10 cellular contexts compared by ENCODE assay signal in genomic region chr2:218002792-218003191, GRCh38. TPM values are rescaled to one million over a fixed set of nuclear protein-coding genes. Genes with fewer than 3 reads are reported as not detected.
DNase-seq lines count a peak whose midpoint lies in the region; ATAC-seq and TF ChIP-seq lines count a peak whose summit lies in the region.
"Had no signal": no experiment of that assay in that cellular context is flagged by ENCODE, and none has a peak within 500 bp of the region (broad histone marks: within the 10 kb centered on the region; RNA-seq: fewer than 3 reads in every experiment).

TSS of gene TNS1 (minus strand) at chr2:218002995. CDS start at chr2:218002872, 123 bp downstream.

- no peak within 1 kb of the TSS for H3K27ac ChIP-seq in neuronal stem cell (replicated peaks; ENCODE audit: low read length)
- H3K27ac ChIP-seq: VCaP had no signal

- peak within 1 kb of the TSS; percentile 86 for H2AK5ac ChIP-seq in neuronal stem cell (ENCODE audit: low read depth, low read length)

- no peak within 1 kb of the TSS for H3K14ac ChIP-seq in neuronal stem cell (ENCODE audit: low read length)

- H2AFZ ChIP-seq in neuronal stem cell (ENCODE audit: low read length): peak within 1 kb of the TSS; percentile 78

- peak within 1 kb of the TSS; percentile 25 for H2BK120ac ChIP-seq in neuronal stem cell (ENCODE audit: low read depth, low read length)

- no peak within 1 kb of the TSS for H4K8ac ChIP-seq in neuronal stem cell (ENCODE audit: low read depth, low read length)

- peaks cover 0 to 31% (median 0%) of the 10 kb centered on the region in 3 experiments for H3K27me3 ChIP-seq in neuronal stem cell (ENCODE audit: control insufficient read depth in 3 of 3, insufficient read depth in 3 of 3, low read depth in 1 of 3, low read length in 3 of 3)

- peak within 1 kb of the TSS; percentile 63 for H2BK12ac ChIP-seq in neuronal stem cell (ENCODE audit: low read length)

- peak within 1 kb of the TSS; percentile 10 for H3K23ac ChIP-seq in neuronal stem cell (ENCODE audit: low read depth, low read length, poor library complexity)

- H3K18ac ChIP-seq in neuronal stem cell (ENCODE audit: low read length): peak within 1 kb of the TSS; percentile 93

- H2BK5ac ChIP-seq in neuronal stem cell (ENCODE audit: low read length): no peak within 1 kb of the TSS

- no CpG with 5 or more reads among the region's 15 CpGs for WGBS in neuronal stem cell (ENCODE audit: extremely low coverage in 2 of 2, insufficient read length in 2 of 2, insufficient replicate concordance in 1 of 2), 2 donors

- no peaks in the 10 kb centered on the region for H3K79me1 ChIP-seq in neuronal stem cell (ENCODE audit: low read depth, low read length)

- peak within 1 kb of the TSS; percentile 71 for H3K9ac ChIP-seq in neuronal stem cell (ENCODE audit: low read depth, low read length, poor library complexity)

- TF ChIP-seq CTCF in AG09309 (IDR thresholded peaks at IDR 0.05; ENCODE audit: control insufficient read depth, insufficient read depth, low read depth, low read length, missing control alignments): no peak
- TF ChIP-seq CTCF in fibroblast of villous mesenchyme (IDR thresholded peaks at IDR 0.05; ENCODE audit: insufficient read depth, low read depth, low read length): no peak

- H3K9me3 ChIP-seq in neuronal stem cell (replicated peaks in 1 of 2; ENCODE audit: control insufficient read depth in 2 of 2, insufficient read depth in 1 of 2, low read depth in 1 of 2, low read length in 2 of 2): no peaks in the 10 kb centered on the region

- peak within 1 kb of the TSS; percentile 96 for H2BK15ac ChIP-seq in neuronal stem cell (ENCODE audit: low read length)

- ATAC-seq in SK-N-SH treated with all-trans-retinoic acid at 6 μM for 48 hours: peak; percentile 35

- H3K4me3 ChIP-seq in AG09309 (ENCODE audit: control insufficient read depth, low read depth, low read length): peak within 1 kb of the TSS; percentile 62
- H3K4me3 ChIP-seq in fibroblast of villous mesenchyme (ENCODE audit: low read depth, low read length): peak within 1 kb of the TSS; percentile 55
- H3K4me3 ChIP-seq in neuronal stem cell (ENCODE audit: low read length in 2 of 2): peak within 1 kb of the TSS in 1 of 2 donors; percentile 12

- H3K36me3 ChIP-seq in neuronal stem cell (replicated peaks in 1 of 2; ENCODE audit: control insufficient read depth in 2 of 2, insufficient read depth in 2 of 2, low read length in 2 of 2): no peaks in the 10 kb centered on the region

- no peak within 1 kb of the TSS for H3K4ac ChIP-seq in neuronal stem cell (ENCODE audit: low read length)

- peak within 1 kb of the TSS; percentile 41 for H3K4me2 ChIP-seq in neuronal stem cell (ENCODE audit: insufficient read depth, low read length, poor library complexity, severe bottlenecking)

- DNase-seq in AG09309 (ENCODE audit: low read depth): no peak
- DNase-seq in fibroblast of villous mesenchyme (ENCODE audit: low read depth): peak; percentile 55
- DNase-seq in neuronal stem cell (ENCODE audit: low spot score): no peak
- DNase-seq in NOMO-1 treated with DMSO at 0.1 percent for 48 hours (lab: John Stamatoyannopoulos, UW; ENCODE audit: unreplicated experiment): no peak
- DNase-seq in NCI-H187 treated with DMSO at 0.1 percent for 48 hours (lab: John Stamatoyannopoulos, UW): no peak
- DNase-seq in NCI-H2029 (lab: John Stamatoyannopoulos, UW): no peak
- DNase-seq in stimulated activated naive CD4-positive, alpha-beta T cell (lab: John Stamatoyannopoulos, UW): no peak
- DNase-seq: DMS53 had no signal

- H3K4me1 ChIP-seq in neuronal stem cell (ENCODE audit: control insufficient read depth in 2 of 2, insufficient read depth in 1 of 2, low read depth in 1 of 2, low read length in 2 of 2): peaks cover 8 to 21% of the 10 kb centered on the region in 2 donors

- H4K91ac ChIP-seq in neuronal stem cell (ENCODE audit: low read depth, low read length, poor library complexity): peak within 1 kb of the TSS; percentile 17

TF ChIP-seq in SK-N-SH treated with all-trans-retinoic acid at 6 μM for 48 hours, 23 proteins besides CTCF, POLR2A, EP300 and RAD21:
- TF ChIP-seq ZNF70 (CRISPR knock-in tag; IDR thresholded peaks at IDR 0.05) (no peak), ARNTL (CRISPR knock-in tag; IDR thresholded peaks at IDR 0.05; ENCODE audit: borderline replicate concordance, low read depth) (no peak), RARB (CRISPR knock-in tag; IDR thresholded peaks at IDR 0.05) (no peak), TCF4 (CRISPR knock-in tag; IDR thresholded peaks at IDR 0.05; ENCODE audit: borderline replicate concordance) (no peak), TOX (CRISPR knock-in tag; IDR thresholded peaks at IDR 0.05; ENCODE audit: borderline replicate concordance) (no peak), SNAI2 (CRISPR knock-in tag; IDR thresholded peaks at IDR 0.05) (no peak), ZC3H10 (CRISPR knock-in tag; IDR thresholded peaks at IDR 0.05) (no peak), ISL1 (CRISPR knock-in tag; IDR thresholded peaks at IDR 0.05) (no peak), ZFP30 (CRISPR knock-in tag; IDR thresholded peaks at IDR 0.05) (no peak), ZNF8 (CRISPR knock-in tag; IDR thresholded peaks at IDR 0.05) (no peak), ZNF565 (CRISPR knock-in tag; conservative IDR thresholded peaks at IDR 0.05; ENCODE audit: low read depth) (no peak), PATZ1 (CRISPR knock-in tag; IDR thresholded peaks at IDR 0.05; ENCODE audit: borderline replicate concordance) (no peak), ZFP3 (CRISPR knock-in tag; IDR thresholded peaks at IDR 0.05) (no peak), ESRRG (CRISPR knock-in tag; IDR thresholded peaks at IDR 0.05) (no peak)
- TF ChIP-seq, protein P1, sequence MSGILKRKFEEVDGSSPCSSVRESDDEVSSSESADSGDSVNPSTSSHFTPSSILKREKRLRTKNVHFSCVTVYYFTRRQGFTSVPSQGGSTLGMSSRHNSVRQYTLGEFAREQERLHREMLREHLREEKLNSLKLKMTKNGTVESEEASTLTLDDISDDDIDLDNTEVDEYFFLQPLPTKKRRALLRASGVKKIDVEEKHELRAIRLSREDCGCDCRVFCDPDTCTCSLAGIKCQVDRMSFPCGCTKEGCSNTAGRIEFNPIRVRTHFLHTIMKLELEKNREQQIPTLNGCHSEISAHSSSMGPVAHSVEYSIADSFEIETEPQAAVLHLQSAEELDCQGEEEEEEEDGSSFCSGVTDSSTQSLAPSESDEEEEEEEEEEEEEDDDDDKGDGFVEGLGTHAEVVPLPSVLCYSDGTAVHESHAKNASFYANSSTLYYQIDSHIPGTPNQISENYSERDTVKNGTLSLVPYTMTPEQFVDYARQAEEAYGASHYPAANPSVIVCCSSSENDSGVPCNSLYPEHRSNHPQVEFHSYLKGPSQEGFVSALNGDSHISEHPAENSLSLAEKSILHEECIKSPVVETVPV (CRISPR knock-in tag; IDR thresholded peaks at IDR 0.05): no peak

RNA-seq across cellular contexts. Expression of gene TNS1, which starts in this region (rescaled TPM):
- 127 and 147 TPM in 2 replicates for total RNA-seq in fibroblast of villous mesenchyme
- 1.1 TPM for polyA plus RNA-seq in neuronal stem cell (2013, experiment 1 of 2)
- polyA plus RNA-seq in neuronal stem cell (2013, experiment 2 of 2): 1.3 TPM
